2 cellular contexts compared by ENCODE assay signal in the genomic region with DNA sequence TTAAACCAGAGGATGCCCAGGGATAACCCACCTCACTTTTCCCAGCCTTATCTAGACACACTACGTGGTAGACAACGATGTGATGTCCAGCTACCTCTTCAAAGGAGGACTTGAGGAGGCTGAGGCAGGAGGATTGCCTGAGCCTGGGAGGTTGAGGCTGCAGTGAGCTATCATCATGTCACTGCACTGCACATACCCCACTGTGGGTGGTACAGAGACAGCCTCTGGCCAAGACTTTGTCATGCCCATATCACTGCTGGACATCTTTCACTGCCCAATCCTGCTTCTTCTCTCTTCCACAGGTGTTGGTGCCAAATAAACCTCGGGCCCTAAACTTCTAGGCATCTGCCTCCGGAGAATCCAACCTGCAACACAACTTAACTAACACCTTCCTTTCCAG.
TF ChIP-seq lines count a peak whose summit lies in the region.

No MANE protein-coding gene starts in this region.

TF ChIP-seq in GM23338, 12 proteins besides CTCF, POLR2A, EP300 and RAD21:
- TF ChIP-seq, protein P1, sequence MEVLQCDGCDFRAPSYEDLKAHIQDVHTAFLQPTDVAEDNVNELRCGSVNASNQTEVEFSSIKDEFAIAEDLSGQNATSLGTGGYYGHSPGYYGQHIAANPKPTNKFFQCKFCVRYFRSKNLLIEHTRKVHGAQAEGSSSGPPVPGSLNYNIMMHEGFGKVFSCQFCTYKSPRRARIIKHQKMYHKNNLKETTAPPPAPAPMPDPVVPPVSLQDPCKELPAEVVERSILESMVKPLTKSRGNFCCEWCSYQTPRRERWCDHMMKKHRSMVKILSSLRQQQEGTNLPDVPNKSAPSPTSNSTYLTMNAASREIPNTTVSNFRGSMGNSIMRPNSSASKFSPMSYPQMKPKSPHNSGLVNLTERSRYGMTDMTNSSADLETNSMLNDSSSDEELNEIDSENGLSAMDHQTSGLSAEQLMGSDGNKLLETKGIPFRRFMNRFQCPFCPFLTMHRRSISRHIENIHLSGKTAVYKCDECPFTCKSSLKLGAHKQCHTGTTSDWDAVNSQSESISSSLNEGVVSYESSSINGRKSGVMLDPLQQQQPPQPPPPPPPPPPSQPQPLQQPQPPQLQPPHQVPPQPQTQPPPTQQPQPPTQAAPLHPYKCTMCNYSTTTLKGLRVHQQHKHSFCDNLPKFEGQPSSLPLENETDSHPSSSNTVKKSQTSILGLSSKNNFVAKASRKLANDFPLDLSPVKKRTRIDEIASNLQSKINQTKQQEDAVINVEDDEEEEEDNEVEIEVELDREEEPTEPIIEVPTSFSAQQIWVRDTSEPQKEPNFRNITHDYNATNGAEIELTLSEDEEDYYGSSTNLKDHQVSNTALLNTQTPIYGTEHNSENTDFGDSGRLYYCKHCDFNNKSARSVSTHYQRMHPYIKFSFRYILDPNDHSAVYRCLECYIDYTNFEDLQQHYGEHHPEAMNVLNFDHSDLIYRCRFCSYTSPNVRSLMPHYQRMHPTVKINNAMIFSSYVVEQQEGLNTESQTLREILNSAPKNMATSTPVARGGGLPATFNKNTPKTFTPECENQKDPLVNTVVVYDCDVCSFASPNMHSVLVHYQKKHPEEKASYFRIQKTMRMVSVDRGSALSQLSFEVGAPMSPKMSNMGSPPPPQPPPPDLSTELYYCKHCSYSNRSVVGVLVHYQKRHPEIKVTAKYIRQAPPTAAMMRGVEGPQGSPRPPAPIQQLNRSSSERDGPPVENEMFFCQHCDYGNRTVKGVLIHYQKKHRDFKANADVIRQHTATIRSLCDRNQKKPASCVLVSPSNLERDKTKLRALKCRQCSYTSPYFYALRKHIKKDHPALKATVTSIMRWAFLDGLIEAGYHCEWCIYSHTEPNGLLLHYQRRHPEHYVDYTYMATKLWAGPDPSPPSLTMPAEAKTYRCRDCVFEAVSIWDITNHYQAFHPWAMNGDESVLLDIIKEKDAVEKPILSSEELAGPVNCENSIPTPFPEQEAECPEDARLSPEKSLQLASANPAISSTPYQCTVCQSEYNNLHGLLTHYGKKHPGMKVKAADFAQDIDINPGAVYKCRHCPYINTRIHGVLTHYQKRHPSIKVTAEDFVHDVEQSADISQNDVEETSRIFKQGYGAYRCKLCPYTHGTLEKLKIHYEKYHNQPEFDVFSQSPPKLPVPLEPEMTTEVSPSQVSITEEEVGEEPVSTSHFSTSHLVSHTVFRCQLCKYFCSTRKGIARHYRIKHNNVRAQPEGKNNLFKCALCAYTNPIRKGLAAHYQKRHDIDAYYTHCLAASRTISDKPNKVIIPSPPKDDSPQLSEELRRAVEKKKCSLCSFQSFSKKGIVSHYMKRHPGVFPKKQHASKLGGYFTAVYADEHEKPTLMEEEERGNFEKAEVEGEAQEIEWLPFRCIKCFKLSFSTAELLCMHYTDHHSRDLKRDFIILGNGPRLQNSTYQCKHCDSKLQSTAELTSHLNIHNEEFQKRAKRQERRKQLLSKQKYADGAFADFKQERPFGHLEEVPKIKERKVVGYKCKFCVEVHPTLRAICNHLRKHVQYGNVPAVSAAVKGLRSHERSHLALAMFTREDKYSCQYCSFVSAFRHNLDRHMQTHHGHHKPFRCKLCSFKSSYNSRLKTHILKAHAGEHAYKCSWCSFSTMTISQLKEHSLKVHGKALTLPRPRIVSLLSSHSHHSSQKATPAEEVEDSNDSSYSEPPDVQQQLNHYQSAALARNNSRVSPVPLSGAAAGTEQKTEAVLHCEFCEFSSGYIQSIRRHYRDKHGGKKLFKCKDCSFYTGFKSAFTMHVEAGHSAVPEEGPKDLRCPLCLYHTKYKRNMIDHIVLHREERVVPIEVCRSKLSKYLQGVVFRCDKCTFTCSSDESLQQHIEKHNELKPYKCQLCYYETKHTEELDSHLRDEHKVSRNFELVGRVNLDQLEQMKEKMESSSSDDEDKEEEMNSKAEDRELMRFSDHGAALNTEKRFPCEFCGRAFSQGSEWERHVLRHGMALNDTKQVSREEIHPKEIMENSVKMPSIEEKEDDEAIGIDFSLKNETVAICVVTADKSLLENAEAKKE (CRISPR knock-in tag; IDR thresholded peaks at IDR 0.05), result no peak
- TF ChIP-seq POLR2AphosphoS5 (IDR thresholded peaks at IDR 0.05; ENCODE audit: low read depth), result peak; percentile 32; the same call in 1 of the 2 replicates
TF ChIP-seq in GM23338: peak in this region for 1.

TF ChIP-seq in H1, 55 proteins besides CTCF, POLR2A, EP300 and RAD21:
- TF ChIP-seq POLR2AphosphoS5 (IDR thresholded peaks at IDR 0.05; ENCODE audit: low read depth, low read length) (peak; percentile 91), BRCA1 (IDR thresholded peaks at IDR 0.05; ENCODE audit: low read depth, low read length) (no peak)
